In genomic region chr6:43977404-43978111, GRCh38 we compare ENCODE assay signal across 8 cellular contexts.
DNase-seq lines count a peak whose midpoint lies in the region; ATAC-seq and TF ChIP-seq lines count a peak whose summit lies in the region.

No MANE protein-coding gene starts in this region.

- no peaks in the 10 kb centered on the region for H4K20me1 ChIP-seq in MM.1S (ENCODE audit: insufficient read depth, low read length)

- intact Hi-C loops in testis (cut with DNase I; ENCODE audit: low total_unique reads), result no loop called here

- H3K4me2 ChIP-seq in MM.1S (ENCODE audit: low read depth, low read length), result peak overlapping the region; percentile 35; the same call in 1 of the 2 replicates

- no peaks in the 10 kb centered on the region for H3K79me2 ChIP-seq in MM.1S (ENCODE audit: low read length)

- TF ChIP-seq POLR2A in testis (IDR thresholded peaks at IDR 0.05), result no peak

- peak; percentile 59 for TF ChIP-seq CTCF in MM.1S (IDR thresholded peaks at IDR 0.05; ENCODE audit: low read length)
- no peak for TF ChIP-seq CTCF in testis (IDR thresholded peaks at IDR 0.05)
- no peak for TF ChIP-seq CTCF in foreskin keratinocyte (conservative IDR thresholded peaks at IDR 0.05)

- H3K27ac ChIP-seq in MM.1S (ENCODE audit: low read length) (peak overlapping the region; percentile 44; the same call in 1 of the 2 replicates), testis (no peak overlapping the region), foreskin keratinocyte (no peak overlapping the region)

- H3K9ac ChIP-seq in MM.1S (ENCODE audit: low read length), result no peak overlapping the region

- DNase-seq in MM.1S (peak; percentile 85), iPS-NIHi11 (ENCODE audit: low spot score) (peak; percentile 7), NCI-H510A (lab: John Stamatoyannopoulos, UW) (no peak), testis (no peak), foreskin keratinocyte (no peak)
- DNase-seq in activated naive CD4-positive, alpha-beta T cell (lab: John Stamatoyannopoulos, UW), result no peak

- peaks cover 12% of the 10 kb centered on the region; the same call in 1 of the 2 replicates for H3F3A ChIP-seq in MM.1S (ENCODE audit: insufficient read depth, low read length)

- H3K4me3 ChIP-seq in MM.1S (ENCODE audit: low read length) (no peak overlapping the region), testis (no peak overlapping the region)

- H3K4me1 ChIP-seq in MM.1S (ENCODE audit: low read length) (peaks cover 19% of the 10 kb centered on the region), testis (peaks cover 3% of the 10 kb centered on the region), foreskin keratinocyte (peaks cover 28% of the 10 kb centered on the region)

- H3K36me3 ChIP-seq in MM.1S (replicated peaks; ENCODE audit: insufficient read depth, low read length), result no peaks in the 10 kb centered on the region
- no peaks in the 10 kb centered on the region for H3K36me3 ChIP-seq in testis (ENCODE audit: low read depth, missing control alignments)

- H3K9me3 ChIP-seq in MM.1S (replicated peaks; ENCODE audit: insufficient read depth, low read length) (no peaks in the 10 kb centered on the region), testis (no peaks in the 10 kb centered on the region)

- H3K27me3 ChIP-seq in MM.1S (replicated peaks; ENCODE audit: insufficient read depth, low read length), result no peaks in the 10 kb centered on the region
- H3K27me3 ChIP-seq in testis, result no peaks in the 10 kb centered on the region
- H3K27me3 ChIP-seq in foreskin keratinocyte, result peaks cover 5% of the 10 kb centered on the region

- no peak overlapping the region for H2AFZ ChIP-seq in MM.1S (ENCODE audit: low read length)

- H3K9me2 ChIP-seq in MM.1S (replicated peaks; ENCODE audit: insufficient read depth, low read length), result no peaks in the 10 kb centered on the region

- peak; percentile 65 for ATAC-seq in GM18499 (IDR thresholded peaks at IDR 0.05; ENCODE audit: insufficient read depth, unreplicated experiment)
- peak; percentile 90 for ATAC-seq in GM21723 (IDR thresholded peaks at IDR 0.05; ENCODE audit: unreplicated experiment)
- ATAC-seq in foreskin keratinocyte, result no peak

- 82 to 86% methylated on average over 10 of the region's 10 CpGs for WGBS in testis, 2 donors

Comparison
In these comparisons a context has a peak if more than half of its experiments do, and no peak if none do; other contexts are left out.
1. DNase-seq: peak in MM.1S (single experiment) and iPS-NIHi11 (single experiment); none in NCI-H510A (single experiment), testis (single experiment), activated naive CD4-positive, alpha-beta T cell (0 of 4) and foreskin keratinocyte (0 of 2).